Comparison of ENCODE assay signal across 24 cellular contexts in the genomic region with DNA sequence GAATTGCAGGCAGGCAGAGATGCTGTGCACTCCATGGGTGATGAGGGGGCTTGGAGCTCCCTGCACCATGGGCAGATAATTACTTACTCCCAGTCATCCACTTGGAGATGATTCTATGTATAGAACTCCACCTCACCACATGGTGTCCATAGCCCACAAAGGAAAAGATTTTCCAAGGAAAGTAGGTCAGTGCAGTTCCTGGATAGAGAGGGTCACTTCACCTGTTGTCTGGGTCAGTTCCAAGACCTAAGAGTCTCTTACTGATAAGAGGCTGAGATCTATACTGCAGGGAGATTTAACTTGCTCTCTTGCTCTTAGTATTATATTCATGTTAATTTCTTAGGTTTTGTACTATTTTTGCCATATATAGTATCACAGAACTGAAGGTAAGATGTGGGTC.
"Had no signal": no experiment of that assay in that cellular context is flagged by ENCODE, and none has a peak within 500 bp of the region (broad histone marks: within the 10 kb centered on the region; RNA-seq: fewer than 3 reads in every experiment).

No MANE protein-coding gene starts in this region.

- H3K4me3 ChIP-seq: lung, mucosa of descending colon, psoas muscle, right lobe of liver, smooth muscle cell, transverse colon, upper lobe of left lung had no signal

- H3K27me3 ChIP-seq: right lobe of liver, transverse colon, upper lobe of left lung had no signal

- ATAC-seq: left cardiac atrium; left lobe of liver; mucosa of descending colon; naive thymus-derived CD4-positive, alpha-beta T cell; natural killer cell treated with Interleukin-12 subunit alpha and Interleukin-12 subunit beta and Interleukin-15 and Interleukin-18, amount 100 ng/mL, for 72 hours; psoas muscle; right lobe of liver; stimulated activated memory B cell treated with anti-CD40 and anti-IgM and Interleukin-4, amounts not matched to agents 10 μg/mL and 1 μg/mL and 100 μg/mL, for 72 hours; stimulated activated naive CD8-positive, alpha-beta T cell treated with anti-CD3 and anti-CD28 coated beads, Interleukin-15, amount 100 ng/mL, for 72 hours had no signal

- DNase-seq: hippocampal formation; kidney glomerular epithelial cell; left cardiac atrium; midbrain; mucosa of descending colon; naive thymus-derived CD4-positive, alpha-beta T cell; nucleus accumbens; psoas muscle; right lobe of liver; stimulated activated CD4-positive, alpha-beta T cell treated with anti-CD3 and anti-CD28 coated beads, Interleukin-1b, Interleukin-23, amount 100 ng/mL, for 48 hours; stimulated activated CD4-positive, alpha-beta T cell treated with anti-CD3 and anti-CD28 coated beads, Interleukin-2, amount 100 ng/mL, for 48 hours; stimulated activated CD4-positive, alpha-beta T cell treated with anti-CD3 and anti-CD28 coated beads, Interleukin-4, amount 100 ng/mL, for 4 hours; stimulated activated CD8-positive, alpha-beta memory T cell treated with anti-CD3 and anti-CD28 coated beads, Interleukin-4, amount 100 ng/mL, for 48 hours; stimulated activated naive CD4-positive, alpha-beta T cell treated with Interleukin-2 at 50 U/mL for 16 hours; stimulated activated naive CD8-positive, alpha-beta T cell treated with anti-CD3 and anti-CD28 coated beads, Interleukin-15, amount 100 ng/mL, for 72 hours; substantia nigra; transverse colon; upper lobe of left lung had no signal

- H3K36me3 ChIP-seq: right lobe of liver, transverse colon, upper lobe of left lung had no signal

- H3K9me3 ChIP-seq: mucosa of descending colon, psoas muscle, right lobe of liver, transverse colon, upper lobe of left lung had no signal

- H3K4me1 ChIP-seq: parathyroid adenoma, psoas muscle, right lobe of liver, transverse colon had no signal

- H3K27ac ChIP-seq: parathyroid adenoma, psoas muscle, right lobe of liver, transverse colon, upper lobe of left lung had no signal
